1 cellular context compared by ENCODE assay signal in genomic region chr16:47144559-47144877, GRCh38.
TF ChIP-seq lines count a peak whose summit lies in the region.

No MANE protein-coding gene starts in this region.

TF ChIP-seq in HepG2, 621 proteins besides CTCF, POLR2A, EP300 and RAD21 (continued from another document and continues in another):
- TF ChIP-seq, protein P1, sequence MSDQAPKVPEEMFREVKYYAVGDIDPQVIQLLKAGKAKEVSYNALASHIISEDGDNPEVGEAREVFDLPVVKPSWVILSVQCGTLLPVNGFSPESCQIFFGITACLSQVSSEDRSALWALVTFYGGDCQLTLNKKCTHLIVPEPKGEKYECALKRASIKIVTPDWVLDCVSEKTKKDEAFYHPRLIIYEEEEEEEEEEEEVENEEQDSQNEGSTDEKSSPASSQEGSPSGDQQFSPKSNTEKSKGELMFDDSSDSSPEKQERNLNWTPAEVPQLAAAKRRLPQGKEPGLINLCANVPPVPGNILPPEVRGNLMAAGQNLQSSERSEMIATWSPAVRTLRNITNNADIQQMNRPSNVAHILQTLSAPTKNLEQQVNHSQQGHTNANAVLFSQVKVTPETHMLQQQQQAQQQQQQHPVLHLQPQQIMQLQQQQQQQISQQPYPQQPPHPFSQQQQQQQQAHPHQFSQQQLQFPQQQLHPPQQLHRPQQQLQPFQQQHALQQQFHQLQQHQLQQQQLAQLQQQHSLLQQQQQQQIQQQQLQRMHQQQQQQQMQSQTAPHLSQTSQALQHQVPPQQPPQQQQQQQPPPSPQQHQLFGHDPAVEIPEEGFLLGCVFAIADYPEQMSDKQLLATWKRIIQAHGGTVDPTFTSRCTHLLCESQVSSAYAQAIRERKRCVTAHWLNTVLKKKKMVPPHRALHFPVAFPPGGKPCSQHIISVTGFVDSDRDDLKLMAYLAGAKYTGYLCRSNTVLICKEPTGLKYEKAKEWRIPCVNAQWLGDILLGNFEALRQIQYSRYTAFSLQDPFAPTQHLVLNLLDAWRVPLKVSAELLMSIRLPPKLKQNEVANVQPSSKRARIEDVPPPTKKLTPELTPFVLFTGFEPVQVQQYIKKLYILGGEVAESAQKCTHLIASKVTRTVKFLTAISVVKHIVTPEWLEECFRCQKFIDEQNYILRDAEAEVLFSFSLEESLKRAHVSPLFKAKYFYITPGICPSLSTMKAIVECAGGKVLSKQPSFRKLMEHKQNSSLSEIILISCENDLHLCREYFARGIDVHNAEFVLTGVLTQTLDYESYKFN (CRISPR knock-in tag; conservative IDR thresholded peaks at IDR 0.05), result no peak
- TF ChIP-seq MATR3 (CRISPR knock-in tag; IDR thresholded peaks at IDR 0.05) (no peak), NFKB2 (CRISPR knock-in tag; IDR thresholded peaks at IDR 0.05; ENCODE audit: borderline replicate concordance) (peak; percentile 4; the same call in 1 of the 2 replicates), ZSCAN9 (CRISPR knock-in tag; IDR thresholded peaks at IDR 0.05; ENCODE audit: borderline replicate concordance) (no peak), NFAT5 (CRISPR knock-in tag; IDR thresholded peaks at IDR 0.05) (no peak), STAT6 (CRISPR knock-in tag; IDR thresholded peaks at IDR 0.05; ENCODE audit: borderline replicate concordance) (no peak), EED (CRISPR knock-in tag; IDR thresholded peaks at IDR 0.05) (no peak), ZNF160 (CRISPR knock-in tag; IDR thresholded peaks at IDR 0.05) (0 out of 2 replicates have a peak, but pooled peaks have one; percentile 38), DMAP1 (CRISPR knock-in tag; IDR thresholded peaks at IDR 0.05) (no peak), ZFP82 (CRISPR knock-in tag; IDR thresholded peaks at IDR 0.05; ENCODE audit: borderline replicate concordance) (no peak), ZNF549 (CRISPR knock-in tag; IDR thresholded peaks at IDR 0.05) (no peak), SATB2 (CRISPR knock-in tag; IDR thresholded peaks at IDR 0.05) (no peak; the same call in 1 of the 2 replicates), CC2D1A (CRISPR knock-in tag; IDR thresholded peaks at IDR 0.05) (no peak), BATF2 (CRISPR knock-in tag; IDR thresholded peaks at IDR 0.05) (no peak), ZNF496 (CRISPR knock-in tag; IDR thresholded peaks at IDR 0.05; ENCODE audit: insufficient replicate concordance) (no peak), ZNF770 (CRISPR knock-in tag; IDR thresholded peaks at IDR 0.05) (no peak)
- TF ChIP-seq, protein P2, sequence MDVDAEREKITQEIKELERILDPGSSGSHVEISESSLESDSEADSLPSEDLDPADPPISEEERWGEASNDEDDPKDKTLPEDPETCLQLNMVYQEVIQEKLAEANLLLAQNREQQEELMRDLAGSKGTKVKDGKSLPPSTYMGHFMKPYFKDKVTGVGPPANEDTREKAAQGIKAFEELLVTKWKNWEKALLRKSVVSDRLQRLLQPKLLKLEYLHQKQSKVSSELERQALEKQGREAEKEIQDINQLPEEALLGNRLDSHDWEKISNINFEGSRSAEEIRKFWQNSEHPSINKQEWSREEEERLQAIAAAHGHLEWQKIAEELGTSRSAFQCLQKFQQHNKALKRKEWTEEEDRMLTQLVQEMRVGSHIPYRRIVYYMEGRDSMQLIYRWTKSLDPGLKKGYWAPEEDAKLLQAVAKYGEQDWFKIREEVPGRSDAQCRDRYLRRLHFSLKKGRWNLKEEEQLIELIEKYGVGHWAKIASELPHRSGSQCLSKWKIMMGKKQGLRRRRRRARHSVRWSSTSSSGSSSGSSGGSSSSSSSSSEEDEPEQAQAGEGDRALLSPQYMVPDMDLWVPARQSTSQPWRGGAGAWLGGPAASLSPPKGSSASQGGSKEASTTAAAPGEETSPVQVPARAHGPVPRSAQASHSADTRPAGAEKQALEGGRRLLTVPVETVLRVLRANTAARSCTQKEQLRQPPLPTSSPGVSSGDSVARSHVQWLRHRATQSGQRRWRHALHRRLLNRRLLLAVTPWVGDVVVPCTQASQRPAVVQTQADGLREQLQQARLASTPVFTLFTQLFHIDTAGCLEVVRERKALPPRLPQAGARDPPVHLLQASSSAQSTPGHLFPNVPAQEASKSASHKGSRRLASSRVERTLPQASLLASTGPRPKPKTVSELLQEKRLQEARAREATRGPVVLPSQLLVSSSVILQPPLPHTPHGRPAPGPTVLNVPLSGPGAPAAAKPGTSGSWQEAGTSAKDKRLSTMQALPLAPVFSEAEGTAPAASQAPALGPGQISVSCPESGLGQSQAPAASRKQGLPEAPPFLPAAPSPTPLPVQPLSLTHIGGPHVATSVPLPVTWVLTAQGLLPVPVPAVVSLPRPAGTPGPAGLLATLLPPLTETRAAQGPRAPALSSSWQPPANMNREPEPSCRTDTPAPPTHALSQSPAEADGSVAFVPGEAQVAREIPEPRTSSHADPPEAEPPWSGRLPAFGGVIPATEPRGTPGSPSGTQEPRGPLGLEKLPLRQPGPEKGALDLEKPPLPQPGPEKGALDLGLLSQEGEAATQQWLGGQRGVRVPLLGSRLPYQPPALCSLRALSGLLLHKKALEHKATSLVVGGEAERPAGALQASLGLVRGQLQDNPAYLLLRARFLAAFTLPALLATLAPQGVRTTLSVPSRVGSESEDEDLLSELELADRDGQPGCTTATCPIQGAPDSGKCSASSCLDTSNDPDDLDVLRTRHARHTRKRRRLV (CRISPR knock-in tag; IDR thresholded peaks at IDR 0.05), result no peak
- TF ChIP-seq, protein P3, sequence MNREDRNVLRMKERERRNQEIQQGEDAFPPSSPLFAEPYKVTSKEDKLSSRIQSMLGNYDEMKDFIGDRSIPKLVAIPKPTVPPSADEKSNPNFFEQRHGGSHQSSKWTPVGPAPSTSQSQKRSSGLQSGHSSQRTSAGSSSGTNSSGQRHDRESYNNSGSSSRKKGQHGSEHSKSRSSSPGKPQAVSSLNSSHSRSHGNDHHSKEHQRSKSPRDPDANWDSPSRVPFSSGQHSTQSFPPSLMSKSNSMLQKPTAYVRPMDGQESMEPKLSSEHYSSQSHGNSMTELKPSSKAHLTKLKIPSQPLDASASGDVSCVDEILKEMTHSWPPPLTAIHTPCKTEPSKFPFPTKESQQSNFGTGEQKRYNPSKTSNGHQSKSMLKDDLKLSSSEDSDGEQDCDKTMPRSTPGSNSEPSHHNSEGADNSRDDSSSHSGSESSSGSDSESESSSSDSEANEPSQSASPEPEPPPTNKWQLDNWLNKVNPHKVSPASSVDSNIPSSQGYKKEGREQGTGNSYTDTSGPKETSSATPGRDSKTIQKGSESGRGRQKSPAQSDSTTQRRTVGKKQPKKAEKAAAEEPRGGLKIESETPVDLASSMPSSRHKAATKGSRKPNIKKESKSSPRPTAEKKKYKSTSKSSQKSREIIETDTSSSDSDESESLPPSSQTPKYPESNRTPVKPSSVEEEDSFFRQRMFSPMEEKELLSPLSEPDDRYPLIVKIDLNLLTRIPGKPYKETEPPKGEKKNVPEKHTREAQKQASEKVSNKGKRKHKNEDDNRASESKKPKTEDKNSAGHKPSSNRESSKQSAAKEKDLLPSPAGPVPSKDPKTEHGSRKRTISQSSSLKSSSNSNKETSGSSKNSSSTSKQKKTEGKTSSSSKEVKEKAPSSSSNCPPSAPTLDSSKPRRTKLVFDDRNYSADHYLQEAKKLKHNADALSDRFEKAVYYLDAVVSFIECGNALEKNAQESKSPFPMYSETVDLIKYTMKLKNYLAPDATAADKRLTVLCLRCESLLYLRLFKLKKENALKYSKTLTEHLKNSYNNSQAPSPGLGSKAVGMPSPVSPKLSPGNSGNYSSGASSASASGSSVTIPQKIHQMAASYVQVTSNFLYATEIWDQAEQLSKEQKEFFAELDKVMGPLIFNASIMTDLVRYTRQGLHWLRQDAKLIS (CRISPR knock-in tag; IDR thresholded peaks at IDR 0.05), result no peak
- TF ChIP-seq, protein P4, sequence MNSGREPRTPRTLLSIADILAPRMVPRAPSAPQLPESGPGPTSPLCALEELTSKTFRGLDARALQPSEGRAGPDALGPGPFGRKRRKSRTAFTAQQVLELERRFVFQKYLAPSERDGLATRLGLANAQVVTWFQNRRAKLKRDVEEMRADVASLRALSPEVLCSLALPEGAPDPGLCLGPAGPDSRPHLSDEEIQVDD (CRISPR knock-in tag; IDR thresholded peaks at IDR 0.05; ENCODE audit: borderline replicate concordance), result 0 out of 2 replicates have a peak, but pooled peaks have one; percentile 16
- TF ChIP-seq, protein P5, sequence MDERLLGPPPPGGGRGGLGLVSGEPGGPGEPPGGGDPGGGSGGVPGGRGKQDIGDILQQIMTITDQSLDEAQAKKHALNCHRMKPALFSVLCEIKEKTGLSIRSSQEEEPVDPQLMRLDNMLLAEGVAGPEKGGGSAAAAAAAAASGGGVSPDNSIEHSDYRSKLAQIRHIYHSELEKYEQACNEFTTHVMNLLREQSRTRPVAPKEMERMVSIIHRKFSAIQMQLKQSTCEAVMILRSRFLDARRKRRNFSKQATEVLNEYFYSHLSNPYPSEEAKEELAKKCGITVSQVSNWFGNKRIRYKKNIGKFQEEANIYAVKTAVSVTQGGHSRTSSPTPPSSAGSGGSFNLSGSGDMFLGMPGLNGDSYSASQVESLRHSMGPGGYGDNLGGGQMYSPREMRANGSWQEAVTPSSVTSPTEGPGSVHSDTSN (CRISPR knock-in tag; IDR thresholded peaks at IDR 0.05), result no peak
